ENCODE assay signal across 1 cellular context in genomic region chr16:56520251-56520577, GRCh38.
TF ChIP-seq lines count a peak whose summit lies in the region.

No MANE protein-coding gene starts in this region.

TF ChIP-seq in GM23338, 12 proteins besides CTCF, POLR2A, EP300 and RAD21 (continued from another document):
- TF ChIP-seq ZNF462 (CRISPR knock-in tag; IDR thresholded peaks at IDR 0.05) (no peak), STAT1 (IDR thresholded peaks at IDR 0.05; ENCODE audit: unreplicated experiment) (no peak), POLR2AphosphoS5 (IDR thresholded peaks at IDR 0.05; ENCODE audit: low read depth) (no peak), NANOG (IDR thresholded peaks at IDR 0.05; ENCODE audit: borderline replicate concordance) (no peak)
